15 cellular contexts compared by ENCODE assay signal in the genomic region with DNA sequence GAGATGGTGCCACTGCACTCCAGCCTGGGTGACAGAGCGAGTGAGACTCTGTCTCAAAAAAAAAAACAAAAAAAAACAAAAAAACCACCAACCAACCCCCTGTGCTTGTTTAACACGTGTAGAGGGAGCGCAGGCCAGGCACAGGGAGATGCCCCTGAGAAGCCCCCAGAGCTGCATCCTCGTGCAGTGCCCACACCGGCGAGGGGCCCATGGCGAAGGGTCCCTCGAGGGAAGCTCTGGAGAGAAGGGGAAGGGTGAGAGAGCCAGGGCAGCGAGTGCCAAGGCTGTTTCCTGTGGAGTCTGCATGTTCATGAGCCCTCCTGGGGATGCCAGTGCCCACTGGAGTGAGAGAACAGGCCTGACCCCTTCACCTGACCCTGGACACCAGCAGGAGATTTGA. TPM values are rescaled to one million over a fixed set of nuclear protein-coding genes. Genes with fewer than 3 reads are reported as not detected.
DNase-seq lines count a peak whose midpoint lies in the region; ATAC-seq and TF ChIP-seq lines count a peak whose summit lies in the region.
"Had no signal": no experiment of that assay in that cellular context is flagged by ENCODE, and none has a peak within 500 bp of the region (broad histone marks: within the 10 kb centered on the region; RNA-seq: fewer than 3 reads in every experiment).

No MANE protein-coding gene starts in this region.

- H3K9me3 Mint-ChIP-seq in natural killer cell (no peaks in the 10 kb centered on the region), brain (peaks cover 0 to 27% (median 9%) of the 10 kb centered on the region in 5 experiments)
- no peaks in the 10 kb centered on the region for H3K9me3 Mint-ChIP-seq in natural killer cell treated with Interleukin-12 subunit alpha and Interleukin-12 subunit beta and Interleukin-15 and Interleukin-18, amount 100 ng/mL, for 72 hours

- DNase-seq in natural killer cell (no peak), hepatocyte (ENCODE audit: low spot score) (no peak), DMS 273 treated with DMSO at 0.1 percent for 48 hours (lab: John Stamatoyannopoulos, UW) (no peak), NCI-H446 (lab: John Stamatoyannopoulos, UW) (no peak)
- DNase-seq in natural killer cell treated with Interleukin-12 subunit alpha and Interleukin-12 subunit beta and Interleukin-15 and Interleukin-18, amount 100 ng/mL, for 72 hours (ENCODE audit: low spot score), result no peak
- DNase-seq in activated CD8-positive, alpha-beta memory T cell treated with anti-CD3 and anti-CD28 coated beads, Interleukin-2, amount 50 U/mL, for 48 hours, result no peak
- DNase-seq: 8988T, DMS79 treated with DMSO at 0.1 percent for 48 hours, NCI-H1417 treated with DMSO at 0.1 percent for 48 hours, NCI-H187 treated with DMSO at 0.1 percent for 48 hours, NCI-H2227 treated with DMSO at 0.1 percent for 48 hours, NCI-H524 had no signal

- H3K36me3 ChIP-seq in neural cell (ENCODE audit: insufficient read depth, low read length), result no peaks in the 10 kb centered on the region
- no peaks in the 10 kb centered on the region for H3K36me3 ChIP-seq in hepatocyte (replicated peaks; ENCODE audit: insufficient read depth, low read depth)

- no peaks in the 10 kb centered on the region for H3F3A ChIP-seq in neural cell (ENCODE audit: insufficient read depth, low read length, poor library complexity, severe bottlenecking)

- no peak overlapping the region for H3K9ac ChIP-seq in neural cell (ENCODE audit: low read length)
- H3K9ac ChIP-seq: KMS-11 had no signal

- no peak for TF ChIP-seq RAD21 in neural cell (conservative IDR thresholded peaks at IDR 0.05)

- H3K36me3 Mint-ChIP-seq in natural killer cell (no peaks in the 10 kb centered on the region), brain (peaks cover 33% of the 10 kb centered on the region)
- H3K36me3 Mint-ChIP-seq in natural killer cell treated with Interleukin-12 subunit alpha and Interleukin-12 subunit beta and Interleukin-15 and Interleukin-18, amount 100 ng/mL, for 72 hours, result no peaks in the 10 kb centered on the region

- 93% methylated on average over 9 of the region's 9 CpGs for WGBS in hepatocyte (ENCODE audit: low lambda C conversion rate, missing lambda C conversion rate)

- H3K9me3 ChIP-seq in neural cell (ENCODE audit: low read length) (no peaks in the 10 kb centered on the region), hepatocyte (ENCODE audit: low read depth) (no peaks in the 10 kb centered on the region)

- no peak for TF ChIP-seq EP300 in neural cell (conservative IDR thresholded peaks at IDR 0.05; ENCODE audit: poor library complexity, severe bottlenecking)

- no peaks in the 10 kb centered on the region for H3K9me2 ChIP-seq in neural cell (ENCODE audit: insufficient read depth, low read length)
- H3K9me2 ChIP-seq in hepatocyte (replicated peaks; ENCODE audit: insufficient read depth), result no peaks in the 10 kb centered on the region

- H3K27me3 ChIP-seq in neural cell (ENCODE audit: insufficient read depth, low read depth, low read length) (no peaks in the 10 kb centered on the region), hepatocyte (no peaks in the 10 kb centered on the region)

- peak overlapping the region; percentile 96 to 99 for H3K27ac Mint-ChIP-seq in natural killer cell
- H3K27ac Mint-ChIP-seq in natural killer cell treated with Interleukin-12 subunit alpha and Interleukin-12 subunit beta and Interleukin-15 and Interleukin-18, amount 100 ng/mL, for 72 hours, result peak overlapping the region in 1 of 2 donors; percentile 99
- H3K27ac Mint-ChIP-seq in brain, result peak overlapping the region in 3 of 5 experiments; percentile 36 to 98 (median 67)

- H3K79me2 ChIP-seq in neural cell (replicated peaks; ENCODE audit: insufficient read depth, low read length), result peaks cover 95% of the 10 kb centered on the region
- H3K79me2 ChIP-seq in hepatocyte, result peaks cover 97% of the 10 kb centered on the region

- H3K4me1 Mint-ChIP-seq in natural killer cell (peaks cover 97 to 100% of the 10 kb centered on the region in 2 donors), brain (peaks cover 100% of the 10 kb centered on the region)
- H3K4me1 Mint-ChIP-seq in natural killer cell treated with Interleukin-12 subunit alpha and Interleukin-12 subunit beta and Interleukin-15 and Interleukin-18, amount 100 ng/mL, for 72 hours (ENCODE audit: low read depth in 2 of 2), result peaks cover 76 to 83% of the 10 kb centered on the region in 2 donors

- H2AFZ ChIP-seq in neural cell (ENCODE audit: low read depth, low read length) (no peak overlapping the region), hepatocyte (no peak overlapping the region)

- H3K4me3 Mint-ChIP-seq in natural killer cell (peak overlapping the region; percentile 57), brain (peak overlapping the region in 1 of 5 experiments; percentile 30)
- no peak overlapping the region for H3K4me3 Mint-ChIP-seq in natural killer cell treated with Interleukin-12 subunit alpha and Interleukin-12 subunit beta and Interleukin-15 and Interleukin-18, amount 100 ng/mL, for 72 hours

- H3K4me3 ChIP-seq in neural cell (ENCODE audit: low read length), result no peak overlapping the region
- H3K4me3 ChIP-seq in hepatocyte, result no peak overlapping the region

- H4K20me1 ChIP-seq in neural cell (ENCODE audit: insufficient read depth), result peaks cover 28% of the 10 kb centered on the region
- H4K20me1 ChIP-seq in hepatocyte (ENCODE audit: insufficient read depth, poor library complexity, severe bottlenecking), result peaks cover 68% of the 10 kb centered on the region

- H3K4me2 ChIP-seq in neural cell (ENCODE audit: low read length) (no peak overlapping the region), hepatocyte (no peak overlapping the region)
- H3K4me2 ChIP-seq: KMS-11 had no signal

- H3K4me1 ChIP-seq in hepatocyte (ENCODE audit: insufficient read depth), result peaks cover 58% of the 10 kb centered on the region

- H3K27me3 Mint-ChIP-seq in natural killer cell (ENCODE audit: low read depth in 2 of 2), result no peaks in the 10 kb centered on the region
- no peaks in the 10 kb centered on the region for H3K27me3 Mint-ChIP-seq in natural killer cell treated with Interleukin-12 subunit alpha and Interleukin-12 subunit beta and Interleukin-15 and Interleukin-18, amount 100 ng/mL, for 72 hours
- peaks cover 8% of the 10 kb centered on the region for H3K27me3 Mint-ChIP-seq in brain

- no peak for ATAC-seq in natural killer cell
- no peak for ATAC-seq in natural killer cell treated with Interleukin-12 subunit alpha and Interleukin-12 subunit beta and Interleukin-15 and Interleukin-18, amount 100 ng/mL, for 72 hours

- intact Hi-C loops in natural killer cell (cut with micrococcal nuclease), result loop anchor here (5.0 kb wide), 1 partner anchor 43 kb away; no protein-coding TSS in a partner anchor

- peak overlapping the region; percentile 68 for H3K27ac ChIP-seq in neural cell (ENCODE audit: low read length)
- no peak overlapping the region for H3K27ac ChIP-seq in hepatocyte
- H3K27ac ChIP-seq: KMS-11 had no signal

- TF ChIP-seq CTCF in natural killer cell (IDR thresholded peaks at IDR 0.05), result no peak
- TF ChIP-seq CTCF in brain (conservative IDR thresholded peaks at IDR 0.05), result no peak
- no peak for TF ChIP-seq CTCF in neural cell (IDR thresholded peaks at IDR 0.05; ENCODE audit: poor library complexity, severe bottlenecking)
- TF ChIP-seq CTCF in hepatocyte (IDR thresholded peaks at IDR 0.05; ENCODE audit: poor library complexity), result no peak

TF ChIP-seq in neural cell, 6 proteins besides CTCF, POLR2A, EP300 and RAD21:
- no peak for TF ChIP-seq MXI1 (conservative IDR thresholded peaks at IDR 0.05; ENCODE audit: poor library complexity, severe bottlenecking)
- TF ChIP-seq POLR2AphosphoS5 (IDR thresholded peaks at IDR 0.05), result no peak
- TF ChIP-seq TAF1 (IDR thresholded peaks at IDR 0.05; ENCODE audit: low read depth), result no peak
- no peak for TF ChIP-seq SMC3 (conservative IDR thresholded peaks at IDR 0.05; ENCODE audit: poor library complexity)
- no peak for TF ChIP-seq EZH2 (IDR thresholded peaks at IDR 0.05; ENCODE audit: borderline replicate concordance, insufficient read depth, low read length, poor library complexity, severe bottlenecking)
- TF ChIP-seq, protein P1, sequence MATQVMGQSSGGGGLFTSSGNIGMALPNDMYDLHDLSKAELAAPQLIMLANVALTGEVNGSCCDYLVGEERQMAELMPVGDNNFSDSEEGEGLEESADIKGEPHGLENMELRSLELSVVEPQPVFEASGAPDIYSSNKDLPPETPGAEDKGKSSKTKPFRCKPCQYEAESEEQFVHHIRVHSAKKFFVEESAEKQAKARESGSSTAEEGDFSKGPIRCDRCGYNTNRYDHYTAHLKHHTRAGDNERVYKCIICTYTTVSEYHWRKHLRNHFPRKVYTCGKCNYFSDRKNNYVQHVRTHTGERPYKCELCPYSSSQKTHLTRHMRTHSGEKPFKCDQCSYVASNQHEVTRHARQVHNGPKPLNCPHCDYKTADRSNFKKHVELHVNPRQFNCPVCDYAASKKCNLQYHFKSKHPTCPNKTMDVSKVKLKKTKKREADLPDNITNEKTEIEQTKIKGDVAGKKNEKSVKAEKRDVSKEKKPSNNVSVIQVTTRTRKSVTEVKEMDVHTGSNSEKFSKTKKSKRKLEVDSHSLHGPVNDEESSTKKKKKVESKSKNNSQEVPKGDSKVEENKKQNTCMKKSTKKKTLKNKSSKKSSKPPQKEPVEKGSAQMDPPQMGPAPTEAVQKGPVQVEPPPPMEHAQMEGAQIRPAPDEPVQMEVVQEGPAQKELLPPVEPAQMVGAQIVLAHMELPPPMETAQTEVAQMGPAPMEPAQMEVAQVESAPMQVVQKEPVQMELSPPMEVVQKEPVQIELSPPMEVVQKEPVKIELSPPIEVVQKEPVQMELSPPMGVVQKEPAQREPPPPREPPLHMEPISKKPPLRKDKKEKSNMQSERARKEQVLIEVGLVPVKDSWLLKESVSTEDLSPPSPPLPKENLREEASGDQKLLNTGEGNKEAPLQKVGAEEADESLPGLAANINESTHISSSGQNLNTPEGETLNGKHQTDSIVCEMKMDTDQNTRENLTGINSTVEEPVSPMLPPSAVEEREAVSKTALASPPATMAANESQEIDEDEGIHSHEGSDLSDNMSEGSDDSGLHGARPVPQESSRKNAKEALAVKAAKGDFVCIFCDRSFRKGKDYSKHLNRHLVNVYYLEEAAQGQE (IDR thresholded peaks at IDR 0.05; ENCODE audit: borderline replicate concordance), result no peak

RNA-seq across cellular contexts. Expression of a gene that starts 47.8 kb away (rescaled TPM):
- total RNA-seq in natural killer cell (100 to 1,000 TPM; 232 to 277 (median 233) TPM), hepatocyte (32.8 and 43.5 TPM in 2 replicates)
- total RNA-seq in natural killer cell treated with Interleukin-12 subunit alpha and Interleukin-12 subunit beta and Interleukin-15 and Interleukin-18, amount 100 ng/mL, for 72 hours, result 100 to 1,000 TPM in 1 of 2 donors, 10 to 100 TPM in 1; 84.9 to 146 TPM
- polyA plus RNA-seq in brain (ENCODE audit: insufficient read depth, low read depth, low replicate concordance) (127 TPM), neural cell (35.6 and 38.3 TPM in 2 replicates), hepatocyte (27.9 and 33.1 TPM in 2 replicates)
- polyA minus RNA-seq in neural cell, result 65.7 and 89.0 TPM in 2 replicates
